ENCODE assay signal across 17 cellular contexts in genomic region chr14:54746019-54746418, GRCh38.
"Had no signal": no experiment of that assay in that cellular context is flagged by ENCODE, and none has a peak within 500 bp of the region (broad histone marks: within the 10 kb centered on the region; RNA-seq: fewer than 3 reads in every experiment).

No MANE protein-coding gene starts in this region.

- H3K36me3 ChIP-seq: brain microvascular endothelial cell, cardiac muscle cell, Peyer's patch had no signal

- ATAC-seq: activated CD4-positive, CD25-positive, alpha-beta regulatory T cell treated with anti-CD3 and anti-CD28 coated beads, Interleukin-2, amount 50 U/mL, for 24 hours; activated CD8-positive, alpha-beta T cell treated with anti-CD3 and anti-CD28 coated beads for 36 hours had no signal

- H3K27ac ChIP-seq: brain microvascular endothelial cell, cardiac muscle cell, Peyer's patch, RWPE1 had no signal

- DNase-seq: activated CD4-positive, alpha-beta T cell treated with anti-CD3 and anti-CD28 coated beads for 4 hours; activated CD8-positive, alpha-beta T cell treated with anti-CD3 and anti-CD28 coated beads for 36 hours; activated effector memory CD4-positive, alpha-beta T cell treated with anti-CD3 and anti-CD28 coated beads, Interleukin-2, amount 50 U/mL, for 16 hours; activated naive CD4-positive, alpha-beta T cell treated with Interleukin-2 at 50 U/mL for 16 hours; activated T-cell treated with anti-CD3 and anti-CD28 coated beads, Interleukin-2, amount 50 U/mL, for 24 hours; brain microvascular endothelial cell; KG1; NCI-H1092 treated with DMSO at 0.1 percent for 48 hours; NCI-H1417 treated with DMSO at 0.1 percent for 48 hours; NCI-H1694; NCI-H2081; NCI-H510A treated with DMSO at 0.1 percent for 48 hours; Peyer's patch; SHP77 had no signal

- H3K4me3 ChIP-seq: cardiac muscle cell, Peyer's patch had no signal

- H3K9me3 ChIP-seq: Peyer's patch had no signal

- H3K4me1 ChIP-seq: Peyer's patch had no signal

- H3K27me3 ChIP-seq: brain microvascular endothelial cell, cardiac muscle cell, Peyer's patch had no signal
